In the genomic region with DNA sequence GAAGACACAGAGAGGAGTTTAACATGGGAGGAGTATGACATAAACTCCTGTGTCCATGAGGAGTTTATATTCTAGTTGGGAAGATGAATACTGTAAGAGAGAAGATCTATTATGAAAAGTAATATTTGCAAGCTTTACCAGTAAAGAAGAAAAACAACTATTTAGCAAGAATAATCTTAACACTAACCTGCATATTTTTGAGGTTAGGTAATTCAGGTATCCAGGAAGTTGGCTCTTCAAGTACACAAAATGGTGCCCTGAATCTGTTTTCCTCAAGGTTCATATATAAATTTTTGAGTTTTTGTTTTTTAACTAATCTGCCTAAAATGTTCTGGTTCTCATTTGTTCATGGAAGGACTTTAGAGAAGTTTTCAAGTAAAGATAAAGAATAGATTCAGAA, we compare ENCODE assay signal across 20 cellular contexts.
"Had no signal": no experiment of that assay in that cellular context is flagged by ENCODE, and none has a peak within 500 bp of the region (broad histone marks: within the 10 kb centered on the region; RNA-seq: fewer than 3 reads in every experiment).

No MANE protein-coding gene starts in this region.

- H3K9me3 ChIP-seq: adrenal gland, left lung, tibial artery, uterus had no signal

- DNase-seq: activated CD4-positive, alpha-beta T cell treated with anti-CD3 and anti-CD28 coated beads for 1 hour; activated gamma-delta T cell treated with Interleukin-2 at 50 U/mL for 16 hours; activated T-cell treated with anti-CD3 and anti-CD28 coated beads, Interleukin-2, amount 50 U/mL, for 1 hour; adrenal gland; erythroblast; foreskin fibroblast; left lung; naive thymus-derived CD8-positive, alpha-beta T cell; posterior cingulate gyrus; stimulated activated CD4-positive, alpha-beta T cell treated with anti-CD3 and anti-CD28 coated beads, Interleukin-4, amount 100 ng/mL, for 24 hours; T-cell; tibial artery; uterus; WERI-Rb-1 had no signal

- H3K27me3 ChIP-seq: adrenal gland, cardiac muscle cell, left lung, neural progenitor cell, tibial artery, uterus had no signal

- H2AFZ ChIP-seq: neural progenitor cell had no signal

- H3K4me3 Mint-ChIP-seq: activated naive CD8-positive, alpha-beta T cell; mesothelial cell of epicardium; naive thymus-derived CD8-positive, alpha-beta T cell; neural progenitor cell; stimulated activated naive CD8-positive, alpha-beta T cell treated with anti-CD3 and anti-CD28 coated beads, Interleukin-15, Interleukin-2, amounts not matched to agents 100 ng/mL and 50 ng/mL, for 24 hours; T-cell had no signal

- H3K4me3 ChIP-seq: adrenal gland, cardiac muscle cell, left lung, lung, neural progenitor cell, tibial artery, uterus had no signal

- H3K4me2 ChIP-seq: neural progenitor cell had no signal

- ATAC-seq: left lung; naive thymus-derived CD8-positive, alpha-beta T cell; T-cell had no signal

- H3K4me1 ChIP-seq: adrenal gland, left lung, neural progenitor cell, tibial artery, uterus had no signal

- H3K27me3 Mint-ChIP-seq: activated naive CD8-positive, alpha-beta T cell; naive thymus-derived CD8-positive, alpha-beta T cell; stimulated activated naive CD8-positive, alpha-beta T cell treated with anti-CD3 and anti-CD28 coated beads, Interleukin-15, Interleukin-2, amounts not matched to agents 100 ng/mL and 50 ng/mL, for 24 hours; T-cell had no signal

- H3K27ac Mint-ChIP-seq: activated naive CD8-positive, alpha-beta T cell; mesothelial cell of epicardium; neural progenitor cell; stimulated activated naive CD8-positive, alpha-beta T cell treated with anti-CD3 and anti-CD28 coated beads, Interleukin-15, Interleukin-2, amounts not matched to agents 100 ng/mL and 50 ng/mL, for 24 hours had no signal

- H3K27ac ChIP-seq: adrenal gland, cardiac muscle cell, left lung, neural progenitor cell, tibial artery, uterus, WERI-Rb-1 had no signal

- H3K36me3 ChIP-seq: uterus had no signal

- H3K9me3 Mint-ChIP-seq: neural progenitor cell, T-cell had no signal

- H3K4me1 Mint-ChIP-seq: mesothelial cell of epicardium, neural progenitor cell had no signal
